In genomic region chr18:58937204-58937603, GRCh38 we compare ENCODE assay signal across 12 cellular contexts.
DNase-seq lines count a peak whose midpoint lies in the region; ATAC-seq, FAIRE-seq and TF ChIP-seq lines count a peak whose summit lies in the region.
"Had no signal": no experiment of that assay in that cellular context is flagged by ENCODE, and none has a peak within 500 bp of the region (broad histone marks: within the 10 kb centered on the region; RNA-seq: fewer than 3 reads in every experiment).

No MANE protein-coding gene starts in this region.

- dilution Hi-C loops in endothelial cell of umbilical vein (cut with MboI; ENCODE audit: extremely low pct_ligation_motif_present, low sequenced_read_pairs), result no loop called here

- H2BK15ac ChIP-seq in mesendoderm (replicated peaks; ENCODE audit: low read depth), result no peak overlapping the region

- in situ Hi-C loops in Panc1 (cut with HindIII; ENCODE audit: low pct_unique_long_range_greater_than_20kb, low sequenced_read_pairs), result no loop called here

- no peaks in the 10 kb centered on the region for H3K9me1 ChIP-seq in endothelial cell of umbilical vein (replicated peaks; ENCODE audit: control insufficient read depth, extremely low read depth, insufficient read depth, low read length)

- DNase-seq in GM03348 (ENCODE audit: low spot score), result peak; percentile 49
- no peak for DNase-seq in Panc1 (ENCODE audit: low read depth, low spot score)
- DNase-seq in endothelial cell of umbilical vein (ENCODE audit: low read depth, low spot score), result peak; percentile 87
- DNase-seq in psoas muscle, result no peak
- DNase-seq in body of pancreas, result no peak
- no peak for DNase-seq in globus pallidus (ENCODE audit: low spot score)
- DNase-seq in mesendoderm, result no peak
- no peak for DNase-seq in T-cell
- DNase-seq: NCI-H1105 treated with DMSO at 0.1 percent for 48 hours, occipital lobe had no signal

- CTCF ChIA-PET in Panc1 (lab: Charles Lee), result no interaction called here
- CTCF ChIA-PET in endothelial cell of umbilical vein (lab: Charles Lee), result interaction anchor here (0.5 kb wide), 1 partner anchor 121 kb away, joined by 3 read pairs; no protein-coding TSS in a partner anchor
- CTCF ChIA-PET in T-cell (lab: Charles Lee), result no interaction called here

- H3K79me2 ChIP-seq in endothelial cell of umbilical vein (ENCODE audit: control insufficient read depth, insufficient read depth, low read length) (no peaks in the 10 kb centered on the region), mesendoderm (ENCODE audit: control insufficient read depth, insufficient read depth, low read length) (peaks cover 12% of the 10 kb centered on the region)

- peak overlapping the region; percentile 40 for H2AFZ ChIP-seq in endothelial cell of umbilical vein (ENCODE audit: low read depth, low read length)

- WGBS in psoas muscle, 3 donors, result 75 to 77% (median 76%) methylated on average over 3 of the region's 3 CpGs
- 54 to 57% methylated on average over 3 of the region's 3 CpGs for WGBS in body of pancreas, 2 donors
- no CpG with 5 or more reads among the region's 3 CpGs for WGBS in mesendoderm (ENCODE audit: extremely low coverage, insufficient coverage, low lambda C conversion rate)

- H2AK5ac ChIP-seq in mesendoderm (ENCODE audit: low read length), result no peak overlapping the region

- H3K27ac Mint-ChIP-seq in T-cell, result no peak overlapping the region
- H3K27ac Mint-ChIP-seq: activated T-helper 2 cell treated with anti-CD3 and anti-CD28 coated beads, Interferon-gamma antibody, Interleukin-2, Interleukin-4, amounts not matched to agents 10 μg/mL and 5 μg/mL and 100 μg/mL, durations not matched to agents 14 hours and 24 hours and 36 hours had no signal

- no peak overlapping the region for H2BK5ac ChIP-seq in mesendoderm (ENCODE audit: low read length)

- H3K27me3 Mint-ChIP-seq in T-cell, result peaks cover 14 to 33% of the 10 kb centered on the region in 2 donors

- H3K4me3 ChIP-seq in Panc1 (ENCODE audit: low read depth in 2 of 2, low read length in 2 of 2), result no peak overlapping the region
- peak overlapping the region in 1 of 3 experiments; percentile 34 for H3K4me3 ChIP-seq in endothelial cell of umbilical vein (replicated peaks in 1 of 3; ENCODE audit: insufficient read depth in 1 of 3, low read depth in 1 of 3, low read length in 3 of 3)
- H3K4me3 ChIP-seq in psoas muscle, result no peak overlapping the region
- no peak overlapping the region for H3K4me3 ChIP-seq in body of pancreas
- no peak overlapping the region for H3K4me3 ChIP-seq in mesendoderm (ENCODE audit: low read length)
- H3K4me3 ChIP-seq: gastroesophageal sphincter had no signal

- H3K56ac ChIP-seq in mesendoderm (ENCODE audit: low read length), result no peak overlapping the region

- no peak overlapping the region for H3K4me3 Mint-ChIP-seq in T-cell

- BruUV-seq in Panc1 (replicated peaks; lab: Mats Ljungman, UMichigan) (no TSS peak), endothelial cell of umbilical vein (replicated peaks; lab: Mats Ljungman, UMichigan) (no TSS peak)

- no peak overlapping the region for H3K4ac ChIP-seq in mesendoderm (ENCODE audit: low read depth, low read length)

- POLR2A ChIA-PET in Panc1 (lab: Charles Lee), result no interaction called here
- POLR2A ChIA-PET in endothelial cell of umbilical vein (lab: Charles Lee), result no interaction called here
- POLR2A ChIA-PET in T-cell (lab: Charles Lee), result no interaction called here

- no peak overlapping the region for H4K5ac ChIP-seq in mesendoderm (ENCODE audit: low read length)

- peak; percentile 74 for FAIRE-seq in endothelial cell of umbilical vein (lab: Jason Lieb, UNC)

- peak overlapping the region; percentile 85 for H3K4me2 ChIP-seq in endothelial cell of umbilical vein (ENCODE audit: insufficient read depth, low read length)
- no peak overlapping the region for H3K4me2 ChIP-seq in mesendoderm (ENCODE audit: low read length)

- no peaks in the 10 kb centered on the region for H3K9me3 Mint-ChIP-seq in T-cell
- H3K9me3 Mint-ChIP-seq: activated T-helper 2 cell treated with anti-CD3 and anti-CD28 coated beads, Interferon-gamma antibody, Interleukin-2, Interleukin-4, amounts not matched to agents 10 μg/mL and 5 μg/mL and 100 μg/mL, durations not matched to agents 14 hours and 24 hours and 36 hours had no signal

- no peak for ATAC-seq in Panc1
- ATAC-seq in psoas muscle, result peak in 1 of 4 donors; percentile 10
- ATAC-seq in body of pancreas, result no peak
- no peak for ATAC-seq in T-cell (replicated peaks in 1 of 4)
- ATAC-seq: gastroesophageal sphincter had no signal

- no peak overlapping the region for H3K18ac ChIP-seq in mesendoderm (ENCODE audit: low read length)

- H3K9ac ChIP-seq in endothelial cell of umbilical vein (replicated peaks; ENCODE audit: extremely low read depth, insufficient read depth, low read length) (peak overlapping the region; percentile 24), mesendoderm (ENCODE audit: low read length) (no peak overlapping the region)

- no peak overlapping the region for H4K8ac ChIP-seq in mesendoderm (ENCODE audit: low read depth, low read length)

- H3K27me3 ChIP-seq in Panc1 (ENCODE audit: control insufficient read depth, insufficient read depth, low read length), result no peaks in the 10 kb centered on the region
- no peaks in the 10 kb centered on the region for H3K27me3 ChIP-seq in endothelial cell of umbilical vein (ENCODE audit: control insufficient read depth in 2 of 2, insufficient read depth in 2 of 2, low read length in 2 of 2)
- H3K27me3 ChIP-seq in psoas muscle (ENCODE audit: insufficient read depth in 3 of 3, low read length in 2 of 3), result no peaks in the 10 kb centered on the region
- no peaks in the 10 kb centered on the region for H3K27me3 ChIP-seq in body of pancreas
- no peaks in the 10 kb centered on the region for H3K27me3 ChIP-seq in mesendoderm (ENCODE audit: insufficient read depth, low read length, poor library complexity)
- H3K27me3 ChIP-seq: gastroesophageal sphincter had no signal

- H3K23ac ChIP-seq in mesendoderm (ENCODE audit: low read length), result no peak overlapping the region

- H3K9me3 ChIP-seq in Panc1 (ENCODE audit: control insufficient read depth, insufficient read depth, low read depth, low read length), result no peaks in the 10 kb centered on the region
- H3K9me3 ChIP-seq in endothelial cell of umbilical vein (replicated peaks; ENCODE audit: control insufficient read depth, insufficient read depth, low read length), result no peaks in the 10 kb centered on the region
- no peaks in the 10 kb centered on the region for H3K9me3 ChIP-seq in psoas muscle
- H3K9me3 ChIP-seq in body of pancreas, result no peaks in the 10 kb centered on the region
- H3K9me3 ChIP-seq: gastroesophageal sphincter had no signal

- H3K4me1 ChIP-seq in Panc1 (ENCODE audit: control insufficient read depth, insufficient read depth, low read length), result no peaks in the 10 kb centered on the region
- H3K4me1 ChIP-seq in endothelial cell of umbilical vein (ENCODE audit: control insufficient read depth, extremely low read depth, insufficient read depth, low read length), result peaks cover 18% of the 10 kb centered on the region
- H3K4me1 ChIP-seq in psoas muscle, result peaks cover 22% of the 10 kb centered on the region
- peaks cover 1% of the 10 kb centered on the region for H3K4me1 ChIP-seq in body of pancreas
- no peaks in the 10 kb centered on the region for H3K4me1 ChIP-seq in mesendoderm (ENCODE audit: control insufficient read depth, low read depth, low read length)

- TF ChIP-seq CTCF in Panc1 (IDR thresholded peaks at IDR 0.05) (no peak), endothelial cell of umbilical vein (IDR thresholded peaks at IDR 0.05; ENCODE audit: extremely low read depth in 1 of 2, insufficient read depth in 1 of 2, low read depth in 1 of 2, low read length in 2 of 2) (no peak), psoas muscle (IDR thresholded peaks at IDR 0.05) (no peak), body of pancreas (IDR thresholded peaks at IDR 0.05) (no peak)

- H3K79me1 ChIP-seq in mesendoderm (ENCODE audit: low read length), result peaks cover 10% of the 10 kb centered on the region

- peaks cover 0 to 1% (median 0%) of the 10 kb centered on the region in 3 donors for H3K4me1 Mint-ChIP-seq in T-cell

- H3K27ac ChIP-seq in Panc1 (ENCODE audit: low read length), result peak overlapping the region; percentile 17; the same call in 1 of the 2 replicates
- peak overlapping the region; percentile 60 for H3K27ac ChIP-seq in endothelial cell of umbilical vein (ENCODE audit: insufficient read depth, low read depth, low read length)
- peak overlapping the region; percentile 50 for H3K27ac ChIP-seq in psoas muscle
- H3K27ac ChIP-seq in body of pancreas, result peak overlapping the region in 1 of 4 donors; percentile 21
- H3K27ac ChIP-seq in mesendoderm (ENCODE audit: low read depth, low read length), result no peak overlapping the region

- no peak overlapping the region for H2BK120ac ChIP-seq in mesendoderm (ENCODE audit: low read depth, low read length)

- no peaks in the 10 kb centered on the region for H3K36me3 Mint-ChIP-seq in T-cell

- intact Hi-C loops in Panc1 (cut with micrococcal nuclease; ENCODE audit: unreplicated experiment), result no loop called here
- intact Hi-C loops in endothelial cell of umbilical vein (cut with micrococcal nuclease), result loop anchor here (1.0 kb wide), 4 partner anchors 23 to 152 kb away; no protein-coding TSS in a partner anchor
- intact Hi-C loops in psoas muscle (cut with DNase I), result loop anchor here in 1 of 2 donors (10.0 kb wide), 1 partner anchor 152 kb away; no protein-coding TSS in a partner anchor
- intact Hi-C loops in body of pancreas (cut with DNase I), result no loop called here

- no peaks in the 10 kb centered on the region for H4K20me1 ChIP-seq in endothelial cell of umbilical vein (replicated peaks; ENCODE audit: control insufficient read depth, extremely low read depth, insufficient read depth, low read length)

- no peak for TF ChIP-seq POLR2A in endothelial cell of umbilical vein (IDR thresholded peaks at IDR 0.05; ENCODE audit: low read depth, low read length)
- no peak for TF ChIP-seq POLR2A in body of pancreas (IDR thresholded peaks at IDR 0.05)

- no peaks in the 10 kb centered on the region for H3K36me3 ChIP-seq in Panc1 (ENCODE audit: control insufficient read depth, insufficient read depth, low read length)
- H3K36me3 ChIP-seq in endothelial cell of umbilical vein (ENCODE audit: control insufficient read depth in 2 of 2, extremely low read depth in 1 of 2, insufficient read depth in 2 of 2, low read length in 2 of 2), result peaks cover 2 to 9% of the 10 kb centered on the region in 2 experiments
- peaks cover 12 to 35% of the 10 kb centered on the region in 2 donors for H3K36me3 ChIP-seq in psoas muscle (ENCODE audit: insufficient read depth in 1 of 2, low read depth in 1 of 2)
- H3K36me3 ChIP-seq in body of pancreas (replicated peaks in 1 of 2; ENCODE audit: insufficient read depth in 1 of 2, low read depth in 2 of 2), result no peaks in the 10 kb centered on the region
- H3K36me3 ChIP-seq in mesendoderm (ENCODE audit: control insufficient read depth, insufficient read depth, low read length), result peaks cover 7% of the 10 kb centered on the region

TF ChIP-seq in endothelial cell of umbilical vein, 7 proteins besides CTCF, POLR2A, EP300 and RAD21:
- TF ChIP-seq FOS (IDR thresholded peaks at IDR 0.05; ENCODE audit: borderline replicate concordance, insufficient read depth, low read length), result peak; percentile 62
- TF ChIP-seq EZH2 (IDR thresholded peaks at IDR 0.05; ENCODE audit: borderline replicate concordance, low read depth, low read length, severe bottlenecking), result no peak
- TF ChIP-seq JUN (IDR thresholded peaks at IDR 0.05; ENCODE audit: borderline replicate concordance, insufficient read depth, insufficient read length, low read depth), result peak; percentile 75

Comparison
In these comparisons a context has a peak if more than half of its experiments do, and no peak if none do; other contexts are left out.
1. DNase-seq: peak in GM03348 (single experiment) and endothelial cell of umbilical vein (single experiment); none in Panc1 (single experiment), psoas muscle (0 of 2), body of pancreas (0 of 4), globus pallidus (single experiment), mesendoderm (single experiment) and T-cell (0 of 34).